Comparison of ENCODE assay signal across 8 cellular contexts in the genomic region with DNA sequence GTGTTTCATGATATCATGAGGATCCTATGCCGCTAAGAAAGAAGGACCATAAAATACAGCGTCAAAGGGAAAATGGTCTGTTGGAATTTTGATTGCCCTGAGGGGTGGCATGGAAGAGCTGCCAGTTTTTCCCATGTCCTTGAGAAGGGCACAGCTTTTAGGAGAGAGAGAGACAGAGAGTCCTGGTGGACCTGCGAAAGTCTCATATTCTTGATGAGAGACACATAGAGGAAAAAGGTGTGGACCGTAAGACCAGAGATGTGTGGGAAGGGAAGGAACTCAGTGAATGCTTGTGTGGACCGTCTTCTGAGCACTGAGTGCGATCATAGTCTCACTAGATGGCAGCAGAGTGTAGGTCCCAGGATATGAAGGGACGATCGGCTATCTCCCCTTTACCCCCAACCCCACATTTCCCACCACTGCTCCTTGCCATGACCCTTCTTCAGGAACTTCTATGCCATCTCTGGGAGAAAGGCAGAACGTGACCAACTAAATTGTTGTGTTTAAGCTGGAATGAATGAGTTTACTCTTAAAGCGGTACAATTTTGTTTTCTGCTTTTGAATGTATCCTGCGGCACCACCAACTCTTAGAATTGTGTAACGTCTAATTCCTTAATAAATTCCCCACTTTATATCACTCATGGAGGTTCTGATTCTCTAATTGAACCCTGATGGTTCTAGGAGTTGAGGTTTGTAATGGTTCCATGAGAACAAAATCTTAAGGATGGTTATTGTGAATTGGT.
DNase-seq lines count a peak whose midpoint lies in the region; FAIRE-seq lines count a peak whose summit lies in the region.

No MANE protein-coding gene starts in this region.

- DNase-seq in NCI-H1436 (lab: John Stamatoyannopoulos, UW): peak; percentile 34
- DNase-seq in NCI-H1436 treated with DMSO at 0.1 percent for 48 hours (lab: John Stamatoyannopoulos, UW): no peak
- peak; percentile 6 for DNase-seq in GM19240 (ENCODE audit: insufficient read length, low spot score)
- peak; percentile 61 for DNase-seq in KBM-7
- peak; percentile 24 for DNase-seq in SKM-1 (lab: John Stamatoyannopoulos, UW; ENCODE audit: unreplicated experiment)
- peak; percentile 11 to 29 for DNase-seq in frontal cortex (ENCODE audit: low spot score in 2 of 2)
- DNase-seq in renal cortical epithelial cell (ENCODE audit: low read depth): peak; percentile 38
- DNase-seq in activated T-helper 1 cell treated with anti-CD3 and anti-CD28 coated beads, Interleukin-12 subunit alpha, Interleukin-12 subunit beta, Interleukin-2, Interleukin-4 antibody, amounts not matched to agents 30 ng/mL and 10 ng/mL and 1 ng/mL, durations not matched to agents 14 hours and 24 hours and 36 hours (ENCODE audit: low spot score): no peak

- peaks cover 5% of the 10 kb centered on the region for H3K27me3 Mint-ChIP-seq in activated T-helper 1 cell treated with anti-CD3 and anti-CD28 coated beads, Interleukin-12 subunit alpha, Interleukin-12 subunit beta, Interleukin-2, Interleukin-4 antibody, amounts not matched to agents 30 ng/mL and 10 ng/mL and 1 ng/mL, durations not matched to agents 14 hours and 24 hours and 36 hours (ENCODE audit: insufficient read depth)

- no peaks in the 10 kb centered on the region for H3K4me1 Mint-ChIP-seq in activated T-helper 1 cell treated with anti-CD3 and anti-CD28 coated beads, Interleukin-12 subunit alpha, Interleukin-12 subunit beta, Interleukin-2, Interleukin-4 antibody, amounts not matched to agents 30 ng/mL and 10 ng/mL and 1 ng/mL, durations not matched to agents 14 hours and 24 hours and 36 hours (ENCODE audit: low read depth)

- intact Hi-C loops in activated T-helper 1 cell treated with anti-CD3 and anti-CD28 coated beads, Interleukin-12 subunit alpha, Interleukin-12 subunit beta, Interleukin-2, Interleukin-4 antibody, amounts not matched to agents 30 ng/mL and 10 ng/mL and 1 ng/mL, durations not matched to agents 14 hours and 24 hours and 36 hours (cut with micrococcal nuclease): loop anchor here (1.0 to 10.0 kb wide), 2 partner anchors 156 to 522 kb away; no protein-coding TSS in a partner anchor

- no peak overlapping the region for H3K4me3 Mint-ChIP-seq in activated T-helper 1 cell treated with anti-CD3 and anti-CD28 coated beads, Interleukin-12 subunit alpha, Interleukin-12 subunit beta, Interleukin-2, Interleukin-4 antibody, amounts not matched to agents 30 ng/mL and 10 ng/mL and 1 ng/mL, durations not matched to agents 14 hours and 24 hours and 36 hours

- no peaks in the 10 kb centered on the region for H3K9me3 Mint-ChIP-seq in activated T-helper 1 cell treated with anti-CD3 and anti-CD28 coated beads, Interleukin-12 subunit alpha, Interleukin-12 subunit beta, Interleukin-2, Interleukin-4 antibody, amounts not matched to agents 30 ng/mL and 10 ng/mL and 1 ng/mL, durations not matched to agents 14 hours and 24 hours and 36 hours

- FAIRE-seq in frontal cortex (lab: Jason Lieb, UNC): no peak

- H3K27ac Mint-ChIP-seq in activated T-helper 1 cell treated with anti-CD3 and anti-CD28 coated beads, Interleukin-12 subunit alpha, Interleukin-12 subunit beta, Interleukin-2, Interleukin-4 antibody, amounts not matched to agents 30 ng/mL and 10 ng/mL and 1 ng/mL, durations not matched to agents 14 hours and 24 hours and 36 hours: no peak overlapping the region

- in situ Hi-C loops in KBM-7 (cut with MboI; ENCODE audit: low pct_unique_long_range_greater_than_20kb, low sequenced_read_pairs): loop anchor here (25.0 kb wide), 1 partner anchor 509 kb away; a partner anchor contains a TSS

- no peaks in the 10 kb centered on the region for H3K36me3 Mint-ChIP-seq in activated T-helper 1 cell treated with anti-CD3 and anti-CD28 coated beads, Interleukin-12 subunit alpha, Interleukin-12 subunit beta, Interleukin-2, Interleukin-4 antibody, amounts not matched to agents 30 ng/mL and 10 ng/mL and 1 ng/mL, durations not matched to agents 14 hours and 24 hours and 36 hours (ENCODE audit: low read depth)

Comparison
In these comparisons a context has a peak if more than half of its experiments do, and no peak if none do; other contexts are left out.
1. DNase-seq: peak in NCI-H1436 (single experiment), GM19240 (single experiment), KBM-7 (single experiment), SKM-1 (single experiment), frontal cortex (2 of 2) and renal cortical epithelial cell (single experiment); none in NCI-H1436 treated with DMSO at 0.1 percent for 48 hours (single experiment) and activated T-helper 1 cell treated with anti-CD3 and anti-CD28 coated beads, Interleukin-12 subunit alpha, Interleukin-12 subunit beta, Interleukin-2, Interleukin-4 antibody, amounts not matched to agents 30 ng/mL and 10 ng/mL and 1 ng/mL, durations not matched to agents 14 hours and 24 hours and 36 hours (single experiment).